Comparison of ENCODE assay signal across 1 cellular context in the genomic region with DNA sequence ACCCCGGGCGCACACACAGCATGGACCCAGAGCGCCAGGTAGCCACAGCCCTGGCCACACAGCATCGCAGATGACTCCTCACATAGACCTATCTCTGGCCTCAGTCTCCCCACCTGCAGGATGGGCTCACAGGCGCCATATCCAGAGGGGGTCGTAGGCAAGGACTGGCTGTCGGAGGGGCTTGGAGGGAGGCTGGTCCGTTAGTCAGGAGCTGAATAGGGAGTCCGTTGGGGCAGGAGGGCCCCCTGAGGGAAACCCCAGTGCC.
TF ChIP-seq lines count a peak whose summit lies in the region.

No MANE protein-coding gene starts in this region.

TF ChIP-seq in SK-N-SH treated with all-trans-retinoic acid at 6 μM for 48 hours, 23 proteins besides CTCF, POLR2A, EP300 and RAD21 (continued from another document):
- TF ChIP-seq, protein P1, sequence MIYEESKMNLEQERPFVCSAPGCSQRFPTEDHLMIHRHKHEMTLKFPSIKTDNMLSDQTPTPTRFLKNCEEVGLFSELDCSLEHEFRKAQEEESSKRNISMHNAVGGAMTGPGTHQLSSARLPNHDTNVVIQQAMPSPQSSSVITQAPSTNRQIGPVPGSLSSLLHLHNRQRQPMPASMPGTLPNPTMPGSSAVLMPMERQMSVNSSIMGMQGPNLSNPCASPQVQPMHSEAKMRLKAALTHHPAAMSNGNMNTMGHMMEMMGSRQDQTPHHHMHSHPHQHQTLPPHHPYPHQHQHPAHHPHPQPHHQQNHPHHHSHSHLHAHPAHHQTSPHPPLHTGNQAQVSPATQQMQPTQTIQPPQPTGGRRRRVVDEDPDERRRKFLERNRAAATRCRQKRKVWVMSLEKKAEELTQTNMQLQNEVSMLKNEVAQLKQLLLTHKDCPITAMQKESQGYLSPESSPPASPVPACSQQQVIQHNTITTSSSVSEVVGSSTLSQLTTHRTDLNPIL (CRISPR knock-in tag; IDR thresholded peaks at IDR 0.05; ENCODE audit: low read depth), result no peak
- no peak for TF ChIP-seq ZFP3 (CRISPR knock-in tag; IDR thresholded peaks at IDR 0.05)
- no peak for TF ChIP-seq TOX (CRISPR knock-in tag; IDR thresholded peaks at IDR 0.05; ENCODE audit: borderline replicate concordance)
- TF ChIP-seq, protein P2, sequence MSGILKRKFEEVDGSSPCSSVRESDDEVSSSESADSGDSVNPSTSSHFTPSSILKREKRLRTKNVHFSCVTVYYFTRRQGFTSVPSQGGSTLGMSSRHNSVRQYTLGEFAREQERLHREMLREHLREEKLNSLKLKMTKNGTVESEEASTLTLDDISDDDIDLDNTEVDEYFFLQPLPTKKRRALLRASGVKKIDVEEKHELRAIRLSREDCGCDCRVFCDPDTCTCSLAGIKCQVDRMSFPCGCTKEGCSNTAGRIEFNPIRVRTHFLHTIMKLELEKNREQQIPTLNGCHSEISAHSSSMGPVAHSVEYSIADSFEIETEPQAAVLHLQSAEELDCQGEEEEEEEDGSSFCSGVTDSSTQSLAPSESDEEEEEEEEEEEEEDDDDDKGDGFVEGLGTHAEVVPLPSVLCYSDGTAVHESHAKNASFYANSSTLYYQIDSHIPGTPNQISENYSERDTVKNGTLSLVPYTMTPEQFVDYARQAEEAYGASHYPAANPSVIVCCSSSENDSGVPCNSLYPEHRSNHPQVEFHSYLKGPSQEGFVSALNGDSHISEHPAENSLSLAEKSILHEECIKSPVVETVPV (CRISPR knock-in tag; IDR thresholded peaks at IDR 0.05), result no peak
- TF ChIP-seq BACH2 (CRISPR knock-in tag; IDR thresholded peaks at IDR 0.05; ENCODE audit: borderline replicate concordance), result no peak
- TF ChIP-seq, protein P3, sequence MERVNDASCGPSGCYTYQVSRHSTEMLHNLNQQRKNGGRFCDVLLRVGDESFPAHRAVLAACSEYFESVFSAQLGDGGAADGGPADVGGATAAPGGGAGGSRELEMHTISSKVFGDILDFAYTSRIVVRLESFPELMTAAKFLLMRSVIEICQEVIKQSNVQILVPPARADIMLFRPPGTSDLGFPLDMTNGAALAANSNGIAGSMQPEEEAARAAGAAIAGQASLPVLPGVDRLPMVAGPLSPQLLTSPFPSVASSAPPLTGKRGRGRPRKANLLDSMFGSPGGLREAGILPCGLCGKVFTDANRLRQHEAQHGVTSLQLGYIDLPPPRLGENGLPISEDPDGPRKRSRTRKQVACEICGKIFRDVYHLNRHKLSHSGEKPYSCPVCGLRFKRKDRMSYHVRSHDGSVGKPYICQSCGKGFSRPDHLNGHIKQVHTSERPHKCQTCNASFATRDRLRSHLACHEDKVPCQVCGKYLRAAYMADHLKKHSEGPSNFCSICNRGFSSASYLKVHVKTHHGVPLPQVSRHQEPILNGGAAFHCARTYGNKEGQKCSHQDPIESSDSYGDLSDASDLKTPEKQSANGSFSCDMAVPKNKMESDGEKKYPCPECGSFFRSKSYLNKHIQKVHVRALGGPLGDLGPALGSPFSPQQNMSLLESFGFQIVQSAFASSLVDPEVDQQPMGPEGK (CRISPR knock-in tag; IDR thresholded peaks at IDR 0.05; ENCODE audit: borderline replicate concordance), result no peak
- no peak for TF ChIP-seq GLIS3 (CRISPR knock-in tag; IDR thresholded peaks at IDR 0.05)
- TF ChIP-seq, protein P4, sequence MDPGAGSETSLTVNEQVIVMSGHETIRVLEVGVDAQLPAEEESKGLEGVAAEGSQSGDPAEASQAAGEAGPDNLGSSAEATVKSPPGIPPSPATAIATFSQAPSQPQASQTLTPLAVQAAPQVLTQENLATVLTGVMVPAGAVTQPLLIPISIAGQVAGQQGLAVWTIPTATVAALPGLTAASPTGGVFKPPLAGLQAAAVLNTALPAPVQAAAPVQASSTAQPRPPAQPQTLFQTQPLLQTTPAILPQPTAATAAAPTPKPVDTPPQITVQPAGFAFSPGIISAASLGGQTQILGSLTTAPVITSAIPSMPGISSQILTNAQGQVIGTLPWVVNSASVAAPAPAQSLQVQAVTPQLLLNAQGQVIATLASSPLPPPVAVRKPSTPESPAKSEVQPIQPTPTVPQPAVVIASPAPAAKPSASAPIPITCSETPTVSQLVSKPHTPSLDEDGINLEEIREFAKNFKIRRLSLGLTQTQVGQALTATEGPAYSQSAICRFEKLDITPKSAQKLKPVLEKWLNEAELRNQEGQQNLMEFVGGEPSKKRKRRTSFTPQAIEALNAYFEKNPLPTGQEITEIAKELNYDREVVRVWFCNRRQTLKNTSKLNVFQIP (CRISPR knock-in tag; IDR thresholded peaks at IDR 0.05; ENCODE audit: borderline replicate concordance, low read depth), result no peak
